In the genomic region with DNA sequence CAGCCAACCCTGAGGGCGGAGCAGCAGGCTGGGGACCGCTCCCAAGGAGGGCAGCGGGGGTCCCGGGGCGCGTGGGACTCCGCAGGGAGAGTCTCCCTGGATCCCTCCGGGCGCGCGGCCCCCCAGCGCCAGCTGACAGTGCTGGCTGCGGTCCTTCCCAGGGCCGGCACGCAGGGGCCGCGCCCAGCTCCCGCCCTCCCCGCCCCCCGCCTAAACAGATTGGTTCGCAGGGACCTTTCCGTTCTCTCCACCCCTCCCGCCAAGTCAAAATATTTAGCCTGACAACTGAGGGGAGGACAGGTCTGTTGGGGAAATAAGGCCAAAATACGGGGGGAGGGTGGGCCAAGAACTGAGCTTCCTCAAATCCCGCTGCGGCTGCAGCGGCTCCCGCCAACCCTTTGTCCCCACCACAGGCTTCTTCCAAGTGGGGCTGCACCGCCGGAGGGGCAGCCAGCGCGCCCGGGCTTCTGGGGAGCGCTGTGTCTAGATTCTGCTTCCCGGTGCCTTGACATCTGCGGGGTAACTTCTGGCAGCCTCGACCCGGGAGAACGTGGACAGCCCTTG, we compare ENCODE assay signal across 8 cellular contexts. TPM values are rescaled to one million over a fixed set of nuclear protein-coding genes. Genes with fewer than 3 reads are reported as not detected.
DNase-seq lines count a peak whose midpoint lies in the region; ATAC-seq lines count a peak whose summit lies in the region.

A gene (minus strand): TSS at position 159 of the 564 bp plus-strand sequence. CDS start 496 bp downstream, outside the sequence.

- peak within 1 kb of the TSS; percentile 74 for H3K4me3 Mint-ChIP-seq in activated CD4-positive, alpha-beta memory T cell treated with anti-CD3 and anti-CD28 coated beads, Interleukin-2, amount 10 ng/mL, durations not matched to agents 7 days and 5 days
- H3K4me3 Mint-ChIP-seq in stimulated activated memory B cell treated with anti-CD40 and anti-IgM and Interleukin-4, amounts not matched to agents 10 μg/mL and 1 μg/mL and 100 μg/mL, for 72 hours: peak within 1 kb of the TSS; percentile 61

- H3K27ac Mint-ChIP-seq in activated CD4-positive, alpha-beta memory T cell treated with anti-CD3 and anti-CD28 coated beads, Interleukin-2, amount 10 ng/mL, durations not matched to agents 7 days and 5 days: no peak within 1 kb of the TSS
- H3K27ac Mint-ChIP-seq in stimulated activated memory B cell treated with anti-CD40 and anti-IgM and Interleukin-4, amounts not matched to agents 10 μg/mL and 1 μg/mL and 100 μg/mL, for 72 hours: no peak within 1 kb of the TSS

- H3K9me3 Mint-ChIP-seq in activated CD4-positive, alpha-beta memory T cell treated with anti-CD3 and anti-CD28 coated beads, Interleukin-2, amount 10 ng/mL, durations not matched to agents 7 days and 5 days: no peaks in the 10 kb centered on the region
- H3K9me3 Mint-ChIP-seq in stimulated activated memory B cell treated with anti-CD40 and anti-IgM and Interleukin-4, amounts not matched to agents 10 μg/mL and 1 μg/mL and 100 μg/mL, for 72 hours: no peaks in the 10 kb centered on the region

- CTCF ChIA-PET in activated CD4-positive, alpha-beta memory T cell treated with anti-CD3 and anti-CD28 coated beads, Interleukin-2, amount 10 ng/mL, durations not matched to agents 7 days and 5 days (lab: Charles Lee): interaction anchor here (0.8 to 8.3 kb wide), 23 partner anchors 10 to 175 kb away, joined by 3 to 238 read pairs (median 10); a partner anchor contains a TSS

- peaks cover 46% of the 10 kb centered on the region for H3K4me1 Mint-ChIP-seq in activated CD4-positive, alpha-beta memory T cell treated with anti-CD3 and anti-CD28 coated beads, Interleukin-2, amount 10 ng/mL, durations not matched to agents 7 days and 5 days
- peaks cover 20% of the 10 kb centered on the region for H3K4me1 Mint-ChIP-seq in stimulated activated memory B cell treated with anti-CD40 and anti-IgM and Interleukin-4, amounts not matched to agents 10 μg/mL and 1 μg/mL and 100 μg/mL, for 72 hours

- POLR2A ChIA-PET in activated CD4-positive, alpha-beta memory T cell treated with anti-CD3 and anti-CD28 coated beads, Interleukin-2, amount 10 ng/mL, durations not matched to agents 7 days and 5 days (lab: Charles Lee): interaction anchor here (0.9 to 4.9 kb wide), 13 partner anchors 11 to 132 kb away, joined by 3 to 52 read pairs (median 9); a partner anchor contains a TSS

- H3K36me3 Mint-ChIP-seq in activated CD4-positive, alpha-beta memory T cell treated with anti-CD3 and anti-CD28 coated beads, Interleukin-2, amount 10 ng/mL, durations not matched to agents 7 days and 5 days (ENCODE audit: low read depth): no peaks in the 10 kb centered on the region
- no peaks in the 10 kb centered on the region for H3K36me3 Mint-ChIP-seq in stimulated activated memory B cell treated with anti-CD40 and anti-IgM and Interleukin-4, amounts not matched to agents 10 μg/mL and 1 μg/mL and 100 μg/mL, for 72 hours

- peaks cover 74% of the 10 kb centered on the region for H3K27me3 Mint-ChIP-seq in activated CD4-positive, alpha-beta memory T cell treated with anti-CD3 and anti-CD28 coated beads, Interleukin-2, amount 10 ng/mL, durations not matched to agents 7 days and 5 days
- peaks cover 80% of the 10 kb centered on the region for H3K27me3 Mint-ChIP-seq in stimulated activated memory B cell treated with anti-CD40 and anti-IgM and Interleukin-4, amounts not matched to agents 10 μg/mL and 1 μg/mL and 100 μg/mL, for 72 hours

- ATAC-seq in stimulated activated memory B cell treated with anti-CD40 and anti-IgM and Interleukin-4, amounts not matched to agents 10 μg/mL and 1 μg/mL and 100 μg/mL, for 72 hours: no peak
- no peak for ATAC-seq in HG03025 (IDR thresholded peaks at IDR 0.05; ENCODE audit: low FRiP score, unreplicated experiment)

- DNase-seq in NCI-H146 (lab: John Stamatoyannopoulos, UW) (peak; percentile 24), NCI-H146 treated with DMSO at 0.1 percent for 48 hours (lab: John Stamatoyannopoulos, UW; ENCODE audit: unreplicated experiment) (no peak), hepatic stellate cell (ENCODE audit: low spot score) (peak; percentile 58), occipital lobe (lab: John Stamatoyannopoulos, UW) (no peak), 8988T (no peak)
- DNase-seq in activated CD4-positive, alpha-beta memory T cell treated with anti-CD3 and anti-CD28 coated beads, Interleukin-2, amount 10 ng/mL, durations not matched to agents 7 days and 5 days: no peak

RNA-seq across cellular contexts. Expression of the gene that starts here (rescaled TPM):
- under 1 TPM; 0.08 to 0.13 TPM for total RNA-seq in activated CD4-positive, alpha-beta memory T cell treated with anti-CD3 and anti-CD28 coated beads, Interleukin-2, amount 10 ng/mL, durations not matched to agents 7 days and 5 days
- total RNA-seq in occipital lobe: 0.31 TPM

Comparison
In these comparisons a context has a peak if more than half of its experiments do, and no peak if none do; other contexts are left out.
1. DNase-seq: peak in NCI-H146 (single experiment) and hepatic stellate cell (single experiment); none in NCI-H146 treated with DMSO at 0.1 percent for 48 hours (single experiment), activated CD4-positive, alpha-beta memory T cell treated with anti-CD3 and anti-CD28 coated beads, Interleukin-2, amount 10 ng/mL, durations not matched to agents 7 days and 5 days (single experiment), occipital lobe (single experiment) and 8988T (single experiment).